In genomic region chr17:79821331-79822095, GRCh38 we compare ENCODE assay signal across 23 cellular contexts. TPM values are rescaled to one million over a fixed set of nuclear protein-coding genes. Genes with fewer than 3 reads are reported as not detected.
A peak's percentile ranks its signal among the peaks of the same experiment; 100 is the strongest.
DNase-seq lines count a peak whose midpoint lies in the region; ATAC-seq, FAIRE-seq and TF ChIP-seq lines count a peak whose summit lies in the region.
"Had no signal": no experiment of that assay in that cellular context is flagged by ENCODE, and none has a peak within 500 bp of the region (broad histone marks: within the 10 kb centered on the region; RNA-seq: fewer than 3 reads in every experiment).

No MANE protein-coding gene starts in this region.

- H3K27me3 ChIP-seq in K562 (ENCODE audit: control insufficient read depth in 2 of 2, insufficient read depth in 2 of 2, low read length in 2 of 2) = no peaks in the 10 kb centered on the region
- peaks cover 3 to 44% (median 34%) of the 10 kb centered on the region in 3 experiments for H3K27me3 ChIP-seq in neuronal stem cell (ENCODE audit: control insufficient read depth in 3 of 3, insufficient read depth in 3 of 3, low read depth in 1 of 3, low read length in 3 of 3)
- H3K27me3 ChIP-seq in Karpas-422 (ENCODE audit: low read length) = no peaks in the 10 kb centered on the region

- in situ Hi-C loops in K562 (cut with MboI) = no loop called here

- BruUV-seq in K562 (replicated peaks; lab: Mats Ljungman, UMichigan) = no TSS peak

- TF ChIP-seq RAD21 in K562 (CRISPR knock-in tag; conservative IDR thresholded peaks at IDR 0.05 in 1 of 2, IDR thresholded peaks at IDR 0.05 in 1 of 2) = no peak

- peak overlapping the region; percentile 46 for H3K27ac Mint-ChIP-seq in activated naive CD8-positive, alpha-beta T cell treated with anti-CD3 and anti-CD28 coated beads, Interleukin-2, amount 10 ng/mL, durations not matched to agents 7 days and 5 days
- H3K27ac Mint-ChIP-seq in activated naive CD8-positive, alpha-beta T cell treated with anti-CD3 and anti-CD28 coated beads for 36 hours = no peak overlapping the region
- H3K27ac Mint-ChIP-seq: CD4-positive, CD25-positive, alpha-beta regulatory T cell had no signal

- no peak overlapping the region for H4K91ac ChIP-seq in neuronal stem cell (ENCODE audit: low read depth, low read length, poor library complexity)

- H3K9me3 ChIP-seq in HEK293 (ENCODE audit: control insufficient read depth, insufficient read depth, low read depth, low read length) (no peaks in the 10 kb centered on the region), K562 (replicated peaks; ENCODE audit: control insufficient read depth, insufficient read depth, low read depth, low read length) (no peaks in the 10 kb centered on the region), neuronal stem cell (replicated peaks in 1 of 2; ENCODE audit: control insufficient read depth in 2 of 2, insufficient read depth in 1 of 2, low read depth in 1 of 2, low read length in 2 of 2) (peaks cover 0 to 3% of the 10 kb centered on the region in 2 donors), Karpas-422 (ENCODE audit: low read length) (no peaks in the 10 kb centered on the region)
- H3K9me3 ChIP-seq: BLaER1 had no signal

- no peak for TF ChIP-seq POLR2A in K562 (conservative IDR thresholded peaks at IDR 0.05)

- H3K27me3 Mint-ChIP-seq in activated naive CD8-positive, alpha-beta T cell treated with anti-CD3 and anti-CD28 coated beads, Interleukin-2, amount 10 ng/mL, durations not matched to agents 7 days and 5 days = peaks cover 58% of the 10 kb centered on the region
- peaks cover 56% of the 10 kb centered on the region for H3K27me3 Mint-ChIP-seq in activated naive CD8-positive, alpha-beta T cell treated with anti-CD3 and anti-CD28 coated beads for 36 hours

- no peak for ATAC-seq in activated naive CD8-positive, alpha-beta T cell treated with anti-CD3 and anti-CD28 coated beads, Interleukin-2, amount 10 ng/mL, durations not matched to agents 7 days and 5 days (ENCODE audit: low read depth)
- no peak for ATAC-seq in K562

- peak overlapping the region in 1 of 2 experiments; percentile 68; a peak in 2 of 4 replicates for H3K9ac ChIP-seq in K562 (ENCODE audit: insufficient read depth in 1 of 2, low read depth in 2 of 2, low read length in 2 of 2)
- H3K9ac ChIP-seq in neuronal stem cell (ENCODE audit: low read depth, low read length, poor library complexity) = no peak overlapping the region
- no peak overlapping the region for H3K9ac ChIP-seq in Karpas-422 (ENCODE audit: low read length)
- H3K9ac ChIP-seq: BLaER1 had no signal

- no peak overlapping the region for H3K4me2 ChIP-seq in K562 (ENCODE audit: insufficient read depth, low read length)
- H3K4me2 ChIP-seq in neuronal stem cell (ENCODE audit: insufficient read depth, low read length, poor library complexity, severe bottlenecking) = no peak overlapping the region
- no peak overlapping the region for H3K4me2 ChIP-seq in Karpas-422 (ENCODE audit: low read depth, low read length, poor library complexity, severe bottlenecking)
- H3K4me2 ChIP-seq: BLaER1 had no signal

- H2AK5ac ChIP-seq in neuronal stem cell (ENCODE audit: low read depth, low read length) = peak overlapping the region; percentile 21

- H4K20me1 ChIP-seq in K562 (replicated peaks; ENCODE audit: control insufficient read depth, insufficient read depth, low read length) (no peaks in the 10 kb centered on the region), Karpas-422 (ENCODE audit: insufficient read depth, low read depth, low read length) (no peaks in the 10 kb centered on the region)

- no peaks in the 10 kb centered on the region for H3K9me2 ChIP-seq in Karpas-422 (replicated peaks; ENCODE audit: insufficient read depth, low read length)

- peak overlapping the region; percentile 28 for H2BK15ac ChIP-seq in neuronal stem cell (ENCODE audit: low read length)

- no peak overlapping the region for H2AFZ ChIP-seq in K562 (ENCODE audit: low read depth, low read length)
- no peak overlapping the region for H2AFZ ChIP-seq in neuronal stem cell (ENCODE audit: low read length)
- no peak overlapping the region for H2AFZ ChIP-seq in Karpas-422 (ENCODE audit: low read length)

- H3K14ac ChIP-seq in neuronal stem cell (ENCODE audit: low read length) = no peak overlapping the region

- peaks cover 23% of the 10 kb centered on the region for H3K79me2 ChIP-seq in K562 (ENCODE audit: control insufficient read depth, insufficient read depth, low read length)
- no peaks in the 10 kb centered on the region for H3K79me2 ChIP-seq in Karpas-422 (ENCODE audit: low read length)

- H3K9me3 Mint-ChIP-seq in activated naive CD8-positive, alpha-beta T cell treated with anti-CD3 and anti-CD28 coated beads, Interleukin-2, amount 10 ng/mL, durations not matched to agents 7 days and 5 days = no peaks in the 10 kb centered on the region
- H3K9me3 Mint-ChIP-seq in activated naive CD8-positive, alpha-beta T cell treated with anti-CD3 and anti-CD28 coated beads for 36 hours = no peaks in the 10 kb centered on the region

- H3K36me3 ChIP-seq in HEK293 (ENCODE audit: control insufficient read depth in 2 of 2, insufficient read depth in 1 of 2, low read length in 2 of 2) (no peaks in the 10 kb centered on the region), K562 (ENCODE audit: control insufficient read depth, insufficient read depth, low read length) (no peaks in the 10 kb centered on the region), neuronal stem cell (replicated peaks in 1 of 2; ENCODE audit: control insufficient read depth in 2 of 2, insufficient read depth in 2 of 2, low read length in 2 of 2) (no peaks in the 10 kb centered on the region), Karpas-422 (ENCODE audit: insufficient read depth, low read length) (no peaks in the 10 kb centered on the region)
- H3K36me3 ChIP-seq: BLaER1 had no signal

- TF ChIP-seq EP300 in K562 (IDR thresholded peaks at IDR 0.05; ENCODE audit: low read length) = no peak

- intact Hi-C loops in K562 (cut with micrococcal nuclease) = no loop called here

- H3K4me3 Mint-ChIP-seq in activated naive CD8-positive, alpha-beta T cell treated with anti-CD3 and anti-CD28 coated beads, Interleukin-2, amount 10 ng/mL, durations not matched to agents 7 days and 5 days = no peak overlapping the region
- no peak overlapping the region for H3K4me3 Mint-ChIP-seq in activated naive CD8-positive, alpha-beta T cell treated with anti-CD3 and anti-CD28 coated beads for 36 hours
- H3K4me3 Mint-ChIP-seq: CD4-positive, CD25-positive, alpha-beta regulatory T cell; IgD-negative memory B cell had no signal

- H4K8ac ChIP-seq in neuronal stem cell (ENCODE audit: low read depth, low read length) = no peak overlapping the region

- no peaks in the 10 kb centered on the region for H3K9me1 ChIP-seq in K562 (ENCODE audit: control insufficient read depth, insufficient read depth, low read length)

- H2BK120ac ChIP-seq in neuronal stem cell (ENCODE audit: low read depth, low read length) = no peak overlapping the region

- TF ChIP-seq CTCF in HEK293 (tag by site-specific recombination; IDR thresholded peaks at IDR 0.05) (no peak), K562 (IDR thresholded peaks at IDR 0.05 in 2 of 3, conservative IDR thresholded peaks at IDR 0.05 in 1 of 3; ENCODE audit: insufficient read depth in 2 of 3, low read depth in 1 of 3, low read length in 3 of 3) (no peak)

- FAIRE-seq in K562 (lab: Jason Lieb, UNC) = no peak
- FAIRE-seq: A204.1, GM19239, HTR-8/SVneo had no signal

- H3K36me3 Mint-ChIP-seq in activated naive CD8-positive, alpha-beta T cell treated with anti-CD3 and anti-CD28 coated beads, Interleukin-2, amount 10 ng/mL, durations not matched to agents 7 days and 5 days = no peaks in the 10 kb centered on the region
- no peaks in the 10 kb centered on the region for H3K36me3 Mint-ChIP-seq in activated naive CD8-positive, alpha-beta T cell treated with anti-CD3 and anti-CD28 coated beads for 36 hours
- H3K36me3 Mint-ChIP-seq: CD4-positive, CD25-positive, alpha-beta regulatory T cell had no signal

- no peaks in the 10 kb centered on the region for H3K79me1 ChIP-seq in neuronal stem cell (ENCODE audit: low read depth, low read length)

- 56% methylated on average over 12 of the region's 12 CpGs for whole genome bisulfite sequencing in K562 (ENCODE audit: insufficient coverage, low coverage, missing lambda C conversion rate)
- no CpG with 5 or more reads among the region's 12 CpGs for whole genome bisulfite sequencing in neuronal stem cell (ENCODE audit: extremely low coverage in 2 of 2, insufficient read length in 2 of 2, insufficient replicate concordance in 1 of 2), 2 donors

- H3K4me1 ChIP-seq in HEK293 (ENCODE audit: control insufficient read depth, insufficient read depth, low read length) (no peaks in the 10 kb centered on the region; the same call in 1 of the 2 replicates), K562 (replicated peaks in 1 of 2; ENCODE audit: control insufficient read depth in 2 of 2, insufficient read depth in 2 of 2, low read length in 2 of 2) (peaks cover 56 to 59% of the 10 kb centered on the region in 2 experiments), neuronal stem cell (ENCODE audit: control insufficient read depth in 2 of 2, insufficient read depth in 1 of 2, low read depth in 1 of 2, low read length in 2 of 2) (no peaks in the 10 kb centered on the region), Karpas-422 (ENCODE audit: low read length) (peaks cover 5% of the 10 kb centered on the region; the same call in 1 of the 2 replicates)

- peak overlapping the region; percentile 44 for H3K23ac ChIP-seq in neuronal stem cell (ENCODE audit: low read depth, low read length, poor library complexity)

- H3K4me3 ChIP-seq in HEK293 (ENCODE audit: low read depth, low read length) = no peak overlapping the region
- H3K4me3 ChIP-seq in K562 = no peak overlapping the region
- H3K4me3 ChIP-seq in neuronal stem cell (ENCODE audit: low read length in 2 of 2) = no peak overlapping the region
- H3K4me3 ChIP-seq in Karpas-422 (ENCODE audit: low read length) = no peak overlapping the region
- H3K4me3 ChIP-seq: BLaER1 had no signal

- POLR2A ChIA-PET in activated naive CD8-positive, alpha-beta T cell treated with anti-CD3 and anti-CD28 coated beads, Interleukin-2, amount 10 ng/mL, durations not matched to agents 7 days and 5 days (lab: Charles Lee) = no interaction called here
- POLR2A ChIA-PET in HEK293 (lab: Yijun Ruan, JAX) = interaction anchor here (1.4 to 2.3 kb wide), 2 partner anchors 15 to 17 kb away, joined by 3 to 10 read pairs; partner anchors contain the start of gene CBX4
- POLR2A ChIA-PET in K562 (lab: Yijun Ruan, JAX) = interaction anchor here (0.6 to 18.8 kb wide), 5 partner anchors 8 to 45 kb away, joined by 3 to 386 read pairs (median 9); partner anchors contain the start of genes CBX4 and CBX8

- H2BK5ac ChIP-seq in neuronal stem cell (ENCODE audit: low read length) = no peak overlapping the region

- H3K27ac ChIP-seq in HEK293 (ENCODE audit: extremely low read depth, low read depth, low read length) = no peak overlapping the region
- H3K27ac ChIP-seq in K562 (ENCODE audit: extremely low read depth, low read depth, low read length) = no peak overlapping the region
- H3K27ac ChIP-seq in neuronal stem cell (replicated peaks; ENCODE audit: low read length) = no peak overlapping the region
- H3K27ac ChIP-seq in Karpas-422 (ENCODE audit: low read length) = no peak overlapping the region
- H3K27ac ChIP-seq: BLaER1 had no signal

- peak overlapping the region; percentile 7 for H3K18ac ChIP-seq in neuronal stem cell (ENCODE audit: low read length)

- CTCF ChIA-PET in HEK293 (lab: Yijun Ruan, JAX) = interaction anchor here (0.6 to 1.1 kb wide), 7 partner anchors 10 to 184 kb away, joined by 3 to 8 read pairs (median 4); no protein-coding TSS in a partner anchor
- CTCF ChIA-PET in K562 (lab: Yijun Ruan, JAX; ENCODE audit: low intra/inter-chr PET ratio) = no interaction called here

- no peak overlapping the region for H2BK12ac ChIP-seq in neuronal stem cell (ENCODE audit: low read length)

- no peak overlapping the region for H3K4ac ChIP-seq in neuronal stem cell (ENCODE audit: low read length)

- no peak for DNase-seq in activated naive CD8-positive, alpha-beta T cell treated with anti-CD3 and anti-CD28 coated beads, Interleukin-2, amount 10 ng/mL, durations not matched to agents 7 days and 5 days
- no peak for DNase-seq in activated naive CD8-positive, alpha-beta T cell treated with anti-CD3 and anti-CD28 coated beads for 36 hours
- DNase-seq in K562 (ENCODE audit: extremely low read depth in 1 of 4, low spot score in 3 of 4) (peak in 1 of 4 experiments; percentile 18), neuronal stem cell (ENCODE audit: low spot score) (no peak), HuH-7.5 (ENCODE audit: low spot score) (no peak), Karpas-422 (no peak), NCI-H1092 treated with DMSO at 0.1 percent for 48 hours (lab: John Stamatoyannopoulos, UW) (no peak)
- DNase-seq: CD4-positive, CD25-positive, alpha-beta regulatory T cell; DMS153; DND-41; NCI-H1092; NCI-H1436; NCI-H2029; NCI-H446 treated with DMSO at 0.1 percent for 48 hours; NCI-H69; RPMI8226; SHP77 treated with DMSO at 0.1 percent for 48 hours had no signal

- peaks cover 17% of the 10 kb centered on the region for H3K4me1 Mint-ChIP-seq in activated naive CD8-positive, alpha-beta T cell treated with anti-CD3 and anti-CD28 coated beads, Interleukin-2, amount 10 ng/mL, durations not matched to agents 7 days and 5 days
- peaks cover 2% of the 10 kb centered on the region for H3K4me1 Mint-ChIP-seq in activated naive CD8-positive, alpha-beta T cell treated with anti-CD3 and anti-CD28 coated beads for 36 hours

RNA-seq across cellular contexts. Expression of gene CBX4, which starts 17.7 kb away (rescaled TPM):
- 10 to 100 TPM; 53.8 to 54.4 TPM for total RNA-seq in activated naive CD8-positive, alpha-beta T cell treated with anti-CD3 and anti-CD28 coated beads, Interleukin-2, amount 10 ng/mL, durations not matched to agents 7 days and 5 days
- 10 to 100 TPM; 18.2 to 18.6 TPM for total RNA-seq in activated naive CD8-positive, alpha-beta T cell treated with anti-CD3 and anti-CD28 coated beads for 36 hours
- 13.6 and 28.0 TPM in 2 replicates for total RNA-seq in K562 (2011; cell fraction: chromatin; rRNA removed; ENCODE audit: low replicate concordance)
- 26.3 and 29.6 TPM in 2 replicates for total RNA-seq in K562 (2011; cell fraction: nucleolus; rRNA removed)
- total RNA-seq in K562 (2011; cell fraction: nucleoplasm; rRNA removed) = 11.0 and 15.7 TPM in 2 replicates
- 42.3 and 42.4 TPM in 2 replicates for total RNA-seq in K562 (2014; rRNA removed)
- total RNA-seq in K562 (2014; rRNA removed; fragmentation: Illumina TruSeq; extraction: Trizol) = 4.4 and 4.7 TPM in 2 replicates
- 13.5 and 14.7 TPM in 2 replicates for total RNA-seq in K562 (2015; rRNA removed; fragmentation: Illumina TruSeq; extraction: Trizol)
- 48.5 and 50.5 TPM in 2 replicates for total RNA-seq in K562 (2021)
- polyA plus RNA-seq in K562 (2011; rRNA removed) = 7.8 and 13.5 TPM in 2 replicates
- polyA plus RNA-seq in K562 (2011; cell fraction: cytosol; rRNA removed) = 12.6 and 29.1 TPM in 2 replicates
- 23.9 and 38.8 TPM in 2 replicates for polyA plus RNA-seq in K562 (2011; cell fraction: nucleus; rRNA removed)
- polyA plus RNA-seq in K562 (2012) = 22.9 and 60.2 TPM in 2 replicates
- polyA plus RNA-seq in K562 (2014; fragmentation: Illumina TruSeq; extraction: Trizol) = 10.0 and 16.4 TPM in 2 replicates
- polyA plus RNA-seq in K562 (2014; fragmentation: Nextera tagmentation; extraction: Ambion mirVana) = 1 to 10 TPM in 1 of 2 experiments, under 1 TPM in 1; 0.98 to 1.1 TPM
- polyA plus RNA-seq in K562 (2014; rRNA removed) = 34.8 and 40.7 TPM in 2 replicates
- polyA minus RNA-seq in K562 (2011; rRNA and poly(A)+ RNA removed) = 7.2 and 7.6 TPM in 2 replicates
- 18.7 and 24.1 TPM in 2 replicates for polyA minus RNA-seq in K562 (2011; cell fraction: cytosol; rRNA and poly(A)+ RNA removed)
- 12.4 and 16.4 TPM in 2 replicates for polyA minus RNA-seq in K562 (2011; cell fraction: nucleus; rRNA and poly(A)+ RNA removed)
- polyA plus RNA-seq in neuronal stem cell (2013, experiment 1 of 2) = 10.0 TPM
- polyA plus RNA-seq in neuronal stem cell (2013, experiment 2 of 2) = 10.0 TPM
- total RNA-seq in Karpas-422 (2014; rRNA removed; shearing (Covaris generic); ENCODE audit: low replicate concordance) = 33.3 and 86.5 TPM in 2 replicates

RNA-seq across cellular contexts. Expression of gene CBX8, which starts 24.6 kb away (rescaled TPM):
- 1 to 10 TPM; 4.9 to 5.5 TPM for total RNA-seq in activated naive CD8-positive, alpha-beta T cell treated with anti-CD3 and anti-CD28 coated beads, Interleukin-2, amount 10 ng/mL, durations not matched to agents 7 days and 5 days
- total RNA-seq in activated naive CD8-positive, alpha-beta T cell treated with anti-CD3 and anti-CD28 coated beads for 36 hours = 1 to 10 TPM; 3.5 to 4.1 TPM
- total RNA-seq in K562 (2011; cell fraction: chromatin; rRNA removed; ENCODE audit: low replicate concordance) = 2.1 and 2.7 TPM in 2 replicates
- 2.3 and 2.9 TPM in 2 replicates for total RNA-seq in K562 (2011; cell fraction: nucleolus; rRNA removed)
- total RNA-seq in K562 (2011; cell fraction: nucleoplasm; rRNA removed) = 2.0 and 2.7 TPM in 2 replicates
- total RNA-seq in K562 (2014; rRNA removed) = 4.9 and 7.1 TPM in 2 replicates
- total RNA-seq in K562 (2014; rRNA removed; fragmentation: Illumina TruSeq; extraction: Trizol) = 1.8 and 1.9 TPM in 2 replicates
- total RNA-seq in K562 (2015; rRNA removed; fragmentation: Illumina TruSeq; extraction: Trizol) = 6.6 and 6.7 TPM in 2 replicates
- total RNA-seq in K562 (2021) = 11.9 and 12.0 TPM in 2 replicates
- 0.52 and 0.72 TPM in 2 replicates for polyA plus RNA-seq in K562 (2011; rRNA removed)
- 0.80 and 1.1 TPM in 2 replicates for polyA plus RNA-seq in K562 (2011; cell fraction: cytosol; rRNA removed)
- 2.4 and 2.6 TPM in 2 replicates for polyA plus RNA-seq in K562 (2011; cell fraction: nucleus; rRNA removed)
- 5.7 and 8.8 TPM in 2 replicates for polyA plus RNA-seq in K562 (2012)
- polyA plus RNA-seq in K562 (2014; fragmentation: Illumina TruSeq; extraction: Trizol) = 2.6 and 3.4 TPM in 2 replicates
- under 1 TPM; 0.08 to 0.21 TPM for polyA plus RNA-seq in K562 (2014; fragmentation: Nextera tagmentation; extraction: Ambion mirVana)
- polyA plus RNA-seq in K562 (2014; rRNA removed) = 4.7 and 6.7 TPM in 2 replicates
- polyA minus RNA-seq in K562 (2011; rRNA and poly(A)+ RNA removed) = 0.45 and 0.56 TPM in 2 replicates
- 0.86 and 2.7 TPM in 2 replicates for polyA minus RNA-seq in K562 (2011; cell fraction: cytosol; rRNA and poly(A)+ RNA removed)
- 0.67 and 2.1 TPM in 2 replicates for polyA minus RNA-seq in K562 (2011; cell fraction: nucleus; rRNA and poly(A)+ RNA removed)
- 5.5 TPM for polyA plus RNA-seq in neuronal stem cell (2013, experiment 1 of 2)
- polyA plus RNA-seq in neuronal stem cell (2013, experiment 2 of 2) = 5.0 TPM
- total RNA-seq in Karpas-422 (2014; rRNA removed; shearing (Covaris generic); ENCODE audit: low replicate concordance) = 8.0 and 26.4 TPM in 2 replicates

RNA-seq across cellular contexts. Expression of gene CBX2, which starts 43.6 kb away (rescaled TPM):
- 1 to 10 TPM; 9.2 to 9.6 TPM for total RNA-seq in activated naive CD8-positive, alpha-beta T cell treated with anti-CD3 and anti-CD28 coated beads, Interleukin-2, amount 10 ng/mL, durations not matched to agents 7 days and 5 days
- 1 to 10 TPM; 5.2 to 5.4 TPM for total RNA-seq in activated naive CD8-positive, alpha-beta T cell treated with anti-CD3 and anti-CD28 coated beads for 36 hours
- total RNA-seq in K562 (2011; cell fraction: chromatin; rRNA removed; ENCODE audit: low replicate concordance) = 20.1 and 55.7 TPM in 2 replicates
- 37.1 and 52.4 TPM in 2 replicates for total RNA-seq in K562 (2011; cell fraction: nucleolus; rRNA removed)
- 27.8 and 34.1 TPM in 2 replicates for total RNA-seq in K562 (2011; cell fraction: nucleoplasm; rRNA removed)
- total RNA-seq in K562 (2014; rRNA removed) = 18.2 and 23.6 TPM in 2 replicates
- 6.9 and 8.4 TPM in 2 replicates for total RNA-seq in K562 (2014; rRNA removed; fragmentation: Illumina TruSeq; extraction: Trizol)
- 16.5 and 18.1 TPM in 2 replicates for total RNA-seq in K562 (2015; rRNA removed; fragmentation: Illumina TruSeq; extraction: Trizol)
- total RNA-seq in K562 (2021) = 26.9 and 28.5 TPM in 2 replicates
- polyA plus RNA-seq in K562 (2011; rRNA removed) = 13.9 and 18.3 TPM in 2 replicates
- 17.2 and 30.0 TPM in 2 replicates for polyA plus RNA-seq in K562 (2011; cell fraction: cytosol; rRNA removed)
- 35.0 and 55.5 TPM in 2 replicates for polyA plus RNA-seq in K562 (2011; cell fraction: nucleus; rRNA removed)
- polyA plus RNA-seq in K562 (2012) = 13.0 and 18.6 TPM in 2 replicates
- polyA plus RNA-seq in K562 (2014; fragmentation: Illumina TruSeq; extraction: Trizol) = 13.9 and 16.9 TPM in 2 replicates
- polyA plus RNA-seq in K562 (2014; fragmentation: Nextera tagmentation; extraction: Ambion mirVana) = 1 to 10 TPM in 1 of 2 experiments, under 1 TPM in 1; 0.66 to 1.0 TPM
- 17.4 and 18.4 TPM in 2 replicates for polyA plus RNA-seq in K562 (2014; rRNA removed)
- polyA minus RNA-seq in K562 (2011; rRNA and poly(A)+ RNA removed) = 10.0 and 14.9 TPM in 2 replicates
- polyA minus RNA-seq in K562 (2011; cell fraction: cytosol; rRNA and poly(A)+ RNA removed) = 20.6 and 24.0 TPM in 2 replicates
- polyA minus RNA-seq in K562 (2011; cell fraction: nucleus; rRNA and poly(A)+ RNA removed) = 18.0 and 19.1 TPM in 2 replicates
- 72.5 TPM for polyA plus RNA-seq in neuronal stem cell (2013, experiment 1 of 2)
- 70.8 TPM for polyA plus RNA-seq in neuronal stem cell (2013, experiment 2 of 2)
- total RNA-seq in Karpas-422 (2014; rRNA removed; shearing (Covaris generic); ENCODE audit: low replicate concordance) = 4.8 and 8.4 TPM in 2 replicates
